Comparison of ENCODE assay signal across 1 cellular context in the genomic region with DNA sequence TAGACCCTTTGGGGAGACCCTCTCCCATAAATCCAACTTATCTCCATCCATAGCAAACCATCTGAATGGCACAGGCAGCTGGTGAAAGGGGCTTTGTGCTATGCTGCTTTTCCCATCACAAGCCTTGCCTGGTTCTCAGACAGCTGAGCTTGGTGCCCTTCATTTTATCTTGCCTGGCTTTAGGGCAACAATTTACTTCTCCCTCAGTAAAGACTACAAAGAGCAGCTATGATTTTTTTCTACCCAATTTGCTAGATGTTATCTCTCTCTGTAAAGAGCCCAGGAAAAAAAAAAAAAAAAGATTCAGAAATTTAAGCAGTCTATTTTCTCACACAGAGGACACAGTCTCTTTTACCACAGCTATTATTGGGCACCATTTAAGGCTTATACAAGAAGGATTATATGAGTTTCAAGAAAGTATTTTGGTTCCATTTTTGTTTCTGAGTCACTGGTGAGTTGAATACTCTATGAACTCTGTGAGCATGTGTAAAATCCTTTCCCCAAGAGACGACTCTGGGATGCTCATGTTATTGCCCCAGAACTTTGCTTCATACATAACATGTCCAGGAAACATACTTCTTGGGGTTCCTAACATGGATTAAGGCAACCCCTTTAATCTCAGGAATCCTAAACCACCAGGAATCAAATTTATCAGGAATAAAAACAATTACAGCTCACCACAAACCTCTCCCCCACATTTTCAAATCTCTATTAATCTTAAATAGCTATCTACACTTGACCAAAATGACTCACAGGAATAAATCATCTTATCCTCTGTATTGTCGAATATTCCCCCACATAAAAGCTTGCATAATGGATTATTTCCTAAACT.
TF ChIP-seq lines count a peak whose summit lies in the region.

No MANE protein-coding gene starts in this region.

TF ChIP-seq in HEK293, 187 proteins besides CTCF, POLR2A, EP300 and RAD21 (continued from another document):
- TF ChIP-seq, protein P1, sequence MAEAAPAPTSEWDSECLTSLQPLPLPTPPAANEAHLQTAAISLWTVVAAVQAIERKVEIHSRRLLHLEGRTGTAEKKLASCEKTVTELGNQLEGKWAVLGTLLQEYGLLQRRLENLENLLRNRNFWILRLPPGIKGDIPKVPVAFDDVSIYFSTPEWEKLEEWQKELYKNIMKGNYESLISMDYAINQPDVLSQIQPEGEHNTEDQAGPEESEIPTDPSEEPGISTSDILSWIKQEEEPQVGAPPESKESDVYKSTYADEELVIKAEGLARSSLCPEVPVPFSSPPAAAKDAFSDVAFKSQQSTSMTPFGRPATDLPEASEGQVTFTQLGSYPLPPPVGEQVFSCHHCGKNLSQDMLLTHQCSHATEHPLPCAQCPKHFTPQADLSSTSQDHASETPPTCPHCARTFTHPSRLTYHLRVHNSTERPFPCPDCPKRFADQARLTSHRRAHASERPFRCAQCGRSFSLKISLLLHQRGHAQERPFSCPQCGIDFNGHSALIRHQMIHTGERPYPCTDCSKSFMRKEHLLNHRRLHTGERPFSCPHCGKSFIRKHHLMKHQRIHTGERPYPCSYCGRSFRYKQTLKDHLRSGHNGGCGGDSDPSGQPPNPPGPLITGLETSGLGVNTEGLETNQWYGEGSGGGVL (tag by site-specific recombination; IDR thresholded peaks at IDR 0.05): peak; percentile 62
- TF ChIP-seq, protein P2, sequence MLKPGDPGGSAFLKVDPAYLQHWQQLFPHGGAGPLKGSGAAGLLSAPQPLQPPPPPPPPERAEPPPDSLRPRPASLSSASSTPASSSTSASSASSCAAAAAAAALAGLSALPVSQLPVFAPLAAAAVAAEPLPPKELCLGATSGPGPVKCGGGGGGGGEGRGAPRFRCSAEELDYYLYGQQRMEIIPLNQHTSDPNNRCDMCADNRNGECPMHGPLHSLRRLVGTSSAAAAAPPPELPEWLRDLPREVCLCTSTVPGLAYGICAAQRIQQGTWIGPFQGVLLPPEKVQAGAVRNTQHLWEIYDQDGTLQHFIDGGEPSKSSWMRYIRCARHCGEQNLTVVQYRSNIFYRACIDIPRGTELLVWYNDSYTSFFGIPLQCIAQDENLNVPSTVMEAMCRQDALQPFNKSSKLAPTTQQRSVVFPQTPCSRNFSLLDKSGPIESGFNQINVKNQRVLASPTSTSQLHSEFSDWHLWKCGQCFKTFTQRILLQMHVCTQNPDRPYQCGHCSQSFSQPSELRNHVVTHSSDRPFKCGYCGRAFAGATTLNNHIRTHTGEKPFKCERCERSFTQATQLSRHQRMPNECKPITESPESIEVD (tag by site-specific recombination; IDR thresholded peaks at IDR 0.05): peak; percentile 42; the same call in 1 of the 2 replicates
- TF ChIP-seq ZEB2 (tag by site-specific recombination; IDR thresholded peaks at IDR 0.05) (peak; percentile 63), ZNF843 (tag by site-specific recombination; IDR thresholded peaks at IDR 0.05) (peak; percentile 66), ZNF623 (tag by site-specific recombination; IDR thresholded peaks at IDR 0.05) (peak; percentile 20; the same call in 1 of the 2 replicates), MEIS1 (CRISPR knock-in tag; IDR thresholded peaks at IDR 0.05; ENCODE audit: borderline replicate concordance) (peak; percentile 15; the same call in 1 of the 2 replicates), ZNF140 (tag by site-specific recombination; IDR thresholded peaks at IDR 0.05) (0 out of 2 replicates have a peak, but pooled peaks have one; percentile 6), KLF10 (tag by site-specific recombination; IDR thresholded peaks at IDR 0.05) (no peak)
- TF ChIP-seq, protein P3, sequence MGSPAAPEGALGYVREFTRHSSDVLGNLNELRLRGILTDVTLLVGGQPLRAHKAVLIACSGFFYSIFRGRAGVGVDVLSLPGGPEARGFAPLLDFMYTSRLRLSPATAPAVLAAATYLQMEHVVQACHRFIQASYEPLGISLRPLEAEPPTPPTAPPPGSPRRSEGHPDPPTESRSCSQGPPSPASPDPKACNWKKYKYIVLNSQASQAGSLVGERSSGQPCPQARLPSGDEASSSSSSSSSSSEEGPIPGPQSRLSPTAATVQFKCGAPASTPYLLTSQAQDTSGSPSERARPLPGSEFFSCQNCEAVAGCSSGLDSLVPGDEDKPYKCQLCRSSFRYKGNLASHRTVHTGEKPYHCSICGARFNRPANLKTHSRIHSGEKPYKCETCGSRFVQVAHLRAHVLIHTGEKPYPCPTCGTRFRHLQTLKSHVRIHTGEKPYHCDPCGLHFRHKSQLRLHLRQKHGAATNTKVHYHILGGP (tag by site-specific recombination; IDR thresholded peaks at IDR 0.05): peak; percentile 60; the same call in 1 of the 2 replicates
TF ChIP-seq in HEK293: peak in this region for 9.
